Comparison of ENCODE assay signal across 18 cellular contexts in the genomic region with DNA sequence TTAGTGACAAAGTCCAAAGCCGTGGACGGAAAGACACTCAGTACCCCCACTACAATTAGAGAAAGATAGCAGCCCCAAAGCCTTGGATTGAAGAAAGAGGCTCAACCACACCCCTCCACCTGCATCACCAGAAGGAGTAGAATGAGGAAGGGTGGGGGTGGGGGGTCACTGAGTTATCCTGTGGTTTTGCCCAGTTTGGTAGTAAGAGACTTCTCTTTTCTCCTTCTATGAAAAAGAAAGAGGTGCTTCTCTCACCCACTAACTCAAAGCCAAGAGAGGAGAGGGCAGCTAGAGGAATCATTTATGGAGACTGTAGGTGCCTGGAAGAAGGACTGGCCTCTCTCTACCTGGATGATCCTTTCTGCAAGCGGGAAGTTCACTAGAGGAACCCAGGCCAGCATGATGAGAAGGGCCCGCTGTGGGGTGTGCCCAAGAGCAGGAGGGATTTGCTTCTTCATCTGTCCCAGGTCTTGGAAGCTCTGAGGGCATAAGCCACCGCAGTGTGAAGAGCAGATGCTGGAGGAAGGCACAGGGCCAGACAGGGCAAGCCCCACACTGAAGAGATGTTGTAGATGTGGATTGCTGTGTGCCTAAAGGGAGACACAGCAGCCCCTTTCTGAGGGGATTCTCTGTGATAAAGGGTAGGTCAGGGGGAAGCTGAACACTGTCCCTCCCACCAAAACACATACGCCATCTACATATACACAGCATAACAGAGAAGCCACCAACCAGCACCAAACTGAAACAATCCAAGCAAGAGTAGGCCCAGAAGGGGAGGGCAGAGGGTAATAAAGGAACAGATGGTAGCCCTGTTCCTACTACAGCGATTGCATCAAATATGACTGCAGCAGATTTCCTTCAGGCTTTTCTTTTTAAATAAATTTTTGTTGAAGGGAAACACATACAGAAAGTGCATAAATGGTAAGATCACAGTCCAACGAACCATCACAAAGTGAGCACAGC.
"Had no signal": no experiment of that assay in that cellular context is flagged by ENCODE, and none has a peak within 500 bp of the region (broad histone marks: within the 10 kb centered on the region; RNA-seq: fewer than 3 reads in every experiment).

No MANE protein-coding gene starts in this region.

- H3K9me3 ChIP-seq: adrenal gland, ascending aorta, lower lobe of right lung, upper lobe of right lung had no signal

- H3K4me1 ChIP-seq: adrenal gland, ascending aorta, foreskin keratinocyte, lower lobe of right lung, neural progenitor cell, upper lobe of right lung had no signal

- H3K4me3 ChIP-seq: adrenal gland, ascending aorta, lower lobe of right lung, neural progenitor cell, upper lobe of right lung had no signal

- H3K27me3 ChIP-seq: adrenal gland, ascending aorta, neural progenitor cell, upper lobe of right lung had no signal

- DNase-seq: activated CD4-positive, alpha-beta T cell treated with anti-CD3 and anti-CD28 coated beads, Interleukin-2, amount 50 U/mL, for 4 hours; activated CD8-positive, alpha-beta memory T cell treated with anti-CD3 and anti-CD28 coated beads for 24 hours; activated CD8-positive, alpha-beta memory T cell treated with anti-CD3 and anti-CD28 coated beads, Interleukin-2, amount 50 U/mL, for 4 hours; activated naive CD4-positive, alpha-beta T cell; activated T-cell treated with anti-CD3 and anti-CD28 coated beads, Interleukin-2, amount 50 U/mL, for 24 hours; adrenal gland; foreskin keratinocyte; lower lobe of right lung; mesendoderm; naive B cell; right cardiac atrium; stimulated activated CD4-positive, alpha-beta T cell treated with anti-CD3 and anti-CD28 coated beads, Interleukin-4, amount 100 ng/mL, for 4 hours; stimulated activated naive CD8-positive, alpha-beta T cell treated with anti-CD3 and anti-CD28 coated beads, Interleukin-15, Interleukin-2, amounts not matched to agents 100 U/mL and 50 U/mL, for 24 hours; T1000; upper lobe of right lung had no signal

- H3K27ac ChIP-seq: adrenal gland, ascending aorta, foreskin keratinocyte, lower lobe of right lung, neural progenitor cell, upper lobe of right lung had no signal

- ATAC-seq: foreskin keratinocyte; lower lobe of right lung; right cardiac atrium; stimulated activated naive CD8-positive, alpha-beta T cell treated with anti-CD3 and anti-CD28 coated beads, Interleukin-15, Interleukin-2, amounts not matched to agents 100 U/mL and 50 U/mL, for 24 hours; upper lobe of right lung; WTC11 had no signal

- H3K36me3 ChIP-seq: adrenal gland, ascending aorta, lower lobe of right lung, neural progenitor cell, upper lobe of right lung had no signal
